ENCODE assay signal across 15 cellular contexts in the genomic region with DNA sequence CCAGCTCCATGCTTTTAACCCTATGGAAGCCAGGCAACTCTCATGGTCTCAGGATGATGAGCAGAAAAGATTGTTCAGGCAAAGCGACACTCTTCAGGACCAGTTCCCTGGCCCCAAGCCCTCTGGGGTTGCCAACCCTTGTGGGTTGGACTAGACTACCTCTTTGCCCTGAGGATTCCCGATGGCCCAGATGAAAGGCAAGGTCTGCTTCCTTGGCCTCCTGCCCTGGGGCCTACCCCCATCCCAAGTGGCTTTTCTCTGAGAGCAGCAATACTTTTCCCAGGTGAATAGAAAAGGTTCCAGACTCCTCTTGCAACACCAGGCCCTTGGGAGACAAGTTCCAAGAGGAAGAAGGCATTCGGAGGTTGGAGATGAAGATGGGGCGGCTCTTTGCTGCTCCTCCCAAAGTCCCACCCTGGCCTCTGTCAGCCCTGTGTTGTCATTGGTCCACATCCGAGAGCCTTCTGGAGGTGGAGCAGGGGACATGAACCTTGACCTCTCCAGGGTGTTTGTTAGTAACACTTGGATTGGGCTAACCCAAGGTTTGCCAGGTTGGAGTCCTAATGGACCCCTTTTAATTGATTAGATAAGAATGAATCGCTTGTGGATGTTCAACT.
DNase-seq lines count a peak whose midpoint lies in the region; ATAC-seq and TF ChIP-seq lines count a peak whose summit lies in the region.
"Had no signal": no experiment of that assay in that cellular context is flagged by ENCODE, and none has a peak within 500 bp of the region (broad histone marks: within the 10 kb centered on the region; RNA-seq: fewer than 3 reads in every experiment).

No MANE protein-coding gene starts in this region.

- TF ChIP-seq EP300 in sigmoid colon (IDR thresholded peaks at IDR 0.05) = no peak
- no peak for TF ChIP-seq EP300 in upper lobe of left lung (IDR thresholded peaks at IDR 0.05)

- H3K9ac ChIP-seq in BLaER1 treated with 17β-estradiol and CSF1 and Interleukin-3, amounts not matched to agents 10 nM and 100 nM = 0 out of 22 replicates have a peak overlapping the region, but pooled peaks of 1 of the 11 experiments have one; percentile 3

- WGBS in sigmoid colon, 2 donors = 73 to 93% methylated on average over 6 of the region's 6 CpGs
- WGBS in upper lobe of left lung, 2 donors = 87 to 88% methylated on average over 5 to 6 of the region's 6 CpGs

- H3K27ac ChIP-seq in BLaER1 treated with 17β-estradiol and CSF1 and Interleukin-3, amounts not matched to agents 10 nM and 100 nM = no peak overlapping the region
- H3K27ac ChIP-seq in SJSA1 = peak overlapping the region; percentile 95
- peak overlapping the region; percentile 78 to 91 (median 87) for H3K27ac ChIP-seq in sigmoid colon
- H3K27ac ChIP-seq in upper lobe of left lung = peak overlapping the region in 1 of 4 donors; percentile 87

- H3K36me3 ChIP-seq in BLaER1 treated with 17β-estradiol and CSF1 and Interleukin-3, amounts not matched to agents 10 nM and 100 nM = peaks cover 0 to 60% (median 40%) of the 10 kb centered on the region in 11 experiments; a peak in 18 of 22 replicates
- H3K36me3 ChIP-seq in SJSA1 (peaks cover 62% of the 10 kb centered on the region), sigmoid colon (peaks cover 0 to 36% (median 16%) of the 10 kb centered on the region in 4 donors), upper lobe of left lung (peaks cover 0 to 35% (median under 1%) of the 10 kb centered on the region in 4 donors)

- no peak for TF ChIP-seq POLR2A in sigmoid colon (IDR thresholded peaks at IDR 0.05)
- TF ChIP-seq POLR2A in upper lobe of left lung (IDR thresholded peaks at IDR 0.05) = no peak
- TF ChIP-seq POLR2A in GM18505 (IDR thresholded peaks at IDR 0.05; ENCODE audit: borderline replicate concordance, extremely low read depth, insufficient read depth, insufficient read length) = no peak

- H3K27me3 ChIP-seq in BLaER1 treated with 17β-estradiol and CSF1 and Interleukin-3, amounts not matched to agents 10 nM and 100 nM = no peaks in the 10 kb centered on the region
- no peaks in the 10 kb centered on the region for H3K27me3 ChIP-seq in SJSA1 (replicated peaks)
- no peaks in the 10 kb centered on the region for H3K27me3 ChIP-seq in sigmoid colon
- no peaks in the 10 kb centered on the region for H3K27me3 ChIP-seq in upper lobe of left lung

- DNase-seq in SJSA1 (ENCODE audit: low read depth in 1 of 2, low spot score in 2 of 2) (no peak), left lobe of liver (ENCODE audit: low spot score) (peak; percentile 58), sigmoid colon (peak; percentile 66), upper lobe of left lung (no peak), A172 (ENCODE audit: low spot score) (no peak)
- DNase-seq in stimulated activated CD4-positive, alpha-beta T cell treated with anti-CD3 and anti-CD28 coated beads, Interleukin-2, amount 100 ng/mL, for 48 hours = no peak
- DNase-seq: activated CD4-positive, CD25-positive, alpha-beta regulatory T cell; AML-193; endodermal cell; MM.1S; NCI-H187 treated with DMSO at 0.1 percent for 48 hours; SIG-M5; T-helper 2 cell had no signal

- no peak overlapping the region for H3K4me3 ChIP-seq in BLaER1 treated with 17β-estradiol and CSF1 and Interleukin-3, amounts not matched to agents 10 nM and 100 nM
- H3K4me3 ChIP-seq in SJSA1 = no peak overlapping the region
- no peak overlapping the region for H3K4me3 ChIP-seq in sigmoid colon
- H3K4me3 ChIP-seq in upper lobe of left lung = no peak overlapping the region

- ATAC-seq in left lobe of liver (peak; percentile 62), upper lobe of left lung (ENCODE audit: low FRiP score in 2 of 2) (no peak), GM18505 (IDR thresholded peaks at IDR 0.05; ENCODE audit: unreplicated experiment) (no peak)

- intact Hi-C loops in sigmoid colon (cut with DNase I) = loop anchor here (2.0 to 5.0 kb wide), 3 partner anchors 41 to 264 kb away; partner anchors contain the start of gene CGRRF1

- no peak for TF ChIP-seq CTCF in sigmoid colon (IDR thresholded peaks at IDR 0.05)
- no peak for TF ChIP-seq CTCF in upper lobe of left lung (IDR thresholded peaks at IDR 0.05)

- H3K9me3 ChIP-seq in BLaER1 treated with 17β-estradiol and CSF1 and Interleukin-3, amounts not matched to agents 10 nM and 100 nM (replicated peaks in 1 of 11) = no peaks in the 10 kb centered on the region
- no peaks in the 10 kb centered on the region; the same call in 1 of the 2 replicates for H3K9me3 ChIP-seq in SJSA1 (replicated peaks)
- no peaks in the 10 kb centered on the region for H3K9me3 ChIP-seq in sigmoid colon
- no peaks in the 10 kb centered on the region for H3K9me3 ChIP-seq in upper lobe of left lung

- peaks cover 52 to 73% (median 66%) of the 10 kb centered on the region in 10 experiments for H3K4me1 ChIP-seq in BLaER1 treated with 17β-estradiol and CSF1 and Interleukin-3, amounts not matched to agents 10 nM and 100 nM
- H3K4me1 ChIP-seq in SJSA1 (replicated peaks) (peaks cover 59% of the 10 kb centered on the region), sigmoid colon (peaks cover 0 to 63% (median 50%) of the 10 kb centered on the region in 4 donors), upper lobe of left lung (peaks cover 19 to 24% (median 22%) of the 10 kb centered on the region in 4 donors)

- H3K4me2 ChIP-seq in BLaER1 treated with 17β-estradiol and CSF1 and Interleukin-3, amounts not matched to agents 10 nM and 100 nM = peak overlapping the region in 9 of 11 experiments; percentile 3 to 87 (median 79); a peak in 14 of 22 replicates

- H4K20me1 ChIP-seq in BLaER1 treated with 17β-estradiol and CSF1 and Interleukin-3, amounts not matched to agents 10 nM and 100 nM = peaks cover 0 to 26% (median 7%) of the 10 kb centered on the region in 11 experiments; a peak in 11 of 22 replicates

Comparison
In these comparisons a context has a peak if more than half of its experiments do, and no peak if none do; other contexts are left out.
1. H3K27ac ChIP-seq: peak in SJSA1 (single experiment) and sigmoid colon (4 of 4); none in BLaER1 treated with 17β-estradiol and CSF1 and Interleukin-3, amounts not matched to agents 10 nM and 100 nM (0 of 11).
2. DNase-seq: peak in left lobe of liver (single experiment) and sigmoid colon (single experiment); none in SJSA1 (0 of 2), stimulated activated CD4-positive, alpha-beta T cell treated with anti-CD3 and anti-CD28 coated beads, Interleukin-2, amount 100 ng/mL, for 48 hours (0 of 2), upper lobe of left lung (0 of 2) and A172 (single experiment).